In genomic region chr17:48045270-48046001, GRCh38 we compare ENCODE assay signal across 1 cellular context.
TF ChIP-seq lines count a peak whose summit lies in the region.

No MANE protein-coding gene starts in this region.

TF ChIP-seq in GM12878, 131 proteins besides CTCF, POLR2A, EP300 and RAD21:
- TF ChIP-seq HDGF (IDR thresholded peaks at IDR 0.05) (no peak), TCF12 (IDR thresholded peaks at IDR 0.05; ENCODE audit: low read depth, low read length) (no peak)
- TF ChIP-seq, protein P1, sequence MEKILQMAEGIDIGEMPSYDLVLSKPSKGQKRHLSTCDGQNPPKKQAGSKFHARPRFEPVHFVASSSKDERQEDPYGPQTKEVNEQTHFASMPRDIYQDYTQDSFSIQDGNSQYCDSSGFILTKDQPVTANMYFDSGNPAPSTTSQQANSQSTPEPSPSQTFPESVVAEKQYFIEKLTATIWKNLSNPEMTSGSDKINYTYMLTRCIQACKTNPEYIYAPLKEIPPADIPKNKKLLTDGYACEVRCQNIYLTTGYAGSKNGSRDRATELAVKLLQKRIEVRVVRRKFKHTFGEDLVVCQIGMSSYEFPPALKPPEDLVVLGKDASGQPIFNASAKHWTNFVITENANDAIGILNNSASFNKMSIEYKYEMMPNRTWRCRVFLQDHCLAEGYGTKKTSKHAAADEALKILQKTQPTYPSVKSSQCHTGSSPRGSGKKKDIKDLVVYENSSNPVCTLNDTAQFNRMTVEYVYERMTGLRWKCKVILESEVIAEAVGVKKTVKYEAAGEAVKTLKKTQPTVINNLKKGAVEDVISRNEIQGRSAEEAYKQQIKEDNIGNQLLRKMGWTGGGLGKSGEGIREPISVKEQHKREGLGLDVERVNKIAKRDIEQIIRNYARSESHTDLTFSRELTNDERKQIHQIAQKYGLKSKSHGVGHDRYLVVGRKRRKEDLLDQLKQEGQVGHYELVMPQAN (conservative IDR thresholded peaks at IDR 0.05) = no peak
